ENCODE assay signal across 29 cellular contexts in genomic region chr9:68732405-68733020, GRCh38. TPM values are rescaled to one million over a fixed set of nuclear protein-coding genes. Genes with fewer than 3 reads are reported as not detected.
"Had no signal": no experiment of that assay in that cellular context is flagged by ENCODE, and none has a peak within 500 bp of the region (broad histone marks: within the 10 kb centered on the region; RNA-seq: fewer than 3 reads in every experiment).

No MANE protein-coding gene starts in this region.

- H3K4me1 Mint-ChIP-seq: activated naive CD4-positive, alpha-beta T cell treated with anti-CD3 and anti-CD28 coated beads, Interleukin-2, amount 50 U/mL, for 24 hours; activated naive CD8-positive, alpha-beta T cell treated with anti-CD3 and anti-CD28 coated beads, Interleukin-2, amount 50 U/mL, for 24 hours; activated T-helper 17 cell treated with anti-CD3 and anti-CD28 coated beads, Interleukin-2, amount 50 U/mL, for 72 hours; naive thymus-derived CD4-positive, alpha-beta T cell had no signal

- H3K27ac Mint-ChIP-seq: activated CD8-positive, alpha-beta T cell treated with anti-CD3 and anti-CD28 coated beads for 36 hours; activated naive CD4-positive, alpha-beta T cell treated with anti-CD3 and anti-CD28 coated beads, Interleukin-2, amount 50 U/mL, for 24 hours; activated naive CD8-positive, alpha-beta T cell treated with anti-CD3 and anti-CD28 coated beads, Interleukin-2, amount 50 U/mL, for 24 hours; activated T-helper 17 cell treated with anti-CD3 and anti-CD28 coated beads, Interleukin-2, amount 50 U/mL, for 72 hours; naive thymus-derived CD4-positive, alpha-beta T cell; stimulated activated naive B cell treated with anti-CD40 and anti-IgM and Interleukin-4, amounts not matched to agents 10 μg/mL and 1 μg/mL and 100 μg/mL, for 72 hours; T-helper 17 cell had no signal

- H3K36me3 ChIP-seq: gastrocnemius medialis, ovary, prostate gland, sigmoid colon, suprapubic skin, tibial artery, WERI-Rb-1 had no signal

- H3K27me3 Mint-ChIP-seq: stimulated activated naive B cell treated with anti-CD40 and anti-IgM and Interleukin-4, amounts not matched to agents 10 μg/mL and 1 μg/mL and 100 μg/mL, for 72 hours had no signal

- H3K36me3 Mint-ChIP-seq: activated naive CD4-positive, alpha-beta T cell treated with anti-CD3 and anti-CD28 coated beads, Interleukin-2, amount 50 U/mL, for 24 hours; naive thymus-derived CD4-positive, alpha-beta T cell had no signal

- H3K4me1 ChIP-seq: gastrocnemius medialis, prostate gland, sigmoid colon, suprapubic skin, tibial artery had no signal

- H3K9me3 Mint-ChIP-seq: activated CD8-positive, alpha-beta T cell treated with anti-CD3 and anti-CD28 coated beads for 36 hours; activated naive CD4-positive, alpha-beta T cell treated with anti-CD3 and anti-CD28 coated beads, Interleukin-2, amount 50 U/mL, for 24 hours; activated naive CD8-positive, alpha-beta T cell treated with anti-CD3 and anti-CD28 coated beads, Interleukin-2, amount 50 U/mL, for 24 hours; activated T-helper 17 cell treated with anti-CD3 and anti-CD28 coated beads, Interleukin-2, amount 50 U/mL, for 72 hours had no signal

- DNase-seq: activated CD4-positive, alpha-beta T cell treated with anti-CD3 and anti-CD28 coated beads, Interleukin-2, amount 50 U/mL, for 1 hour; activated CD4-positive, CD25-positive, alpha-beta regulatory T cell treated with anti-CD3 and anti-CD28 coated beads, Interleukin-2, amount 50 U/mL, for 72 hours; activated CD8-positive, alpha-beta T cell treated with anti-CD3 and anti-CD28 coated beads for 36 hours; activated naive CD8-positive, alpha-beta T cell treated with anti-CD3 and anti-CD28 coated beads, Interleukin-2, amount 50 U/mL, for 24 hours; activated T-cell treated with anti-CD3 and anti-CD28 coated beads, Interleukin-2, amount 50 U/mL, for 4 hours; amygdala; effector CD4-positive, alpha-beta T cell; gastrocnemius medialis; glutamatergic neuron; islet precursor cell; left ventricle myocardium superior; naive thymus-derived CD4-positive, alpha-beta T cell; ovary; retina; sigmoid colon; stimulated activated CD4-positive, alpha-beta T cell treated with anti-CD3 and anti-CD28 coated beads, Interleukin-15, amount 100 ng/mL, for 24 hours; stimulated activated CD4-positive, alpha-beta T cell treated with anti-CD3 and anti-CD28 coated beads, Interleukin-2, amount 100 ng/mL, for 24 hours; stimulated activated naive B cell treated with anti-CD40 and anti-IgM and Interleukin-4, amounts not matched to agents 10 μg/mL and 1 μg/mL and 100 μg/mL, for 72 hours; T-helper 17 cell; T1000; tibial artery; WERI-Rb-1 had no signal

- H3K27ac ChIP-seq: gastrocnemius medialis, ovary, prostate gland, sigmoid colon, suprapubic skin, tibial artery, WERI-Rb-1 had no signal

- H3K4me3 ChIP-seq: gastrocnemius medialis, ovary, prostate gland, sigmoid colon, smooth muscle cell, suprapubic skin, tibial artery had no signal

- H3K27me3 ChIP-seq: gastrocnemius medialis, ovary, sigmoid colon, suprapubic skin, tibial artery had no signal

- H3K9me3 ChIP-seq: gastrocnemius medialis, ovary, prostate gland, sigmoid colon, suprapubic skin, tibial artery had no signal

- H3K4me3 Mint-ChIP-seq: activated CD8-positive, alpha-beta T cell treated with anti-CD3 and anti-CD28 coated beads for 36 hours; activated naive CD4-positive, alpha-beta T cell treated with anti-CD3 and anti-CD28 coated beads, Interleukin-2, amount 50 U/mL, for 24 hours; activated naive CD8-positive, alpha-beta T cell treated with anti-CD3 and anti-CD28 coated beads, Interleukin-2, amount 50 U/mL, for 24 hours; activated T-cell treated with anti-CD3 and anti-CD28 coated beads, Interleukin-2, amount 50 U/mL, for 4 hours; activated T-helper 17 cell treated with anti-CD3 and anti-CD28 coated beads, Interleukin-2, amount 50 U/mL, for 72 hours; naive thymus-derived CD4-positive, alpha-beta T cell; stimulated activated naive B cell treated with anti-CD40 and anti-IgM and Interleukin-4, amounts not matched to agents 10 μg/mL and 1 μg/mL and 100 μg/mL, for 72 hours; T-helper 17 cell had no signal

RNA-seq across cellular contexts. Expression of gene PIP5K1B, which starts 27.5 kb away (rescaled TPM):
- total RNA-seq: chondrocyte, epithelial cell of proximal tubule, smooth muscle cell had no signal
- polyA plus RNA-seq: smooth muscle cell had no signal
